ENCODE assay signal across 1 cellular context in the genomic region with DNA sequence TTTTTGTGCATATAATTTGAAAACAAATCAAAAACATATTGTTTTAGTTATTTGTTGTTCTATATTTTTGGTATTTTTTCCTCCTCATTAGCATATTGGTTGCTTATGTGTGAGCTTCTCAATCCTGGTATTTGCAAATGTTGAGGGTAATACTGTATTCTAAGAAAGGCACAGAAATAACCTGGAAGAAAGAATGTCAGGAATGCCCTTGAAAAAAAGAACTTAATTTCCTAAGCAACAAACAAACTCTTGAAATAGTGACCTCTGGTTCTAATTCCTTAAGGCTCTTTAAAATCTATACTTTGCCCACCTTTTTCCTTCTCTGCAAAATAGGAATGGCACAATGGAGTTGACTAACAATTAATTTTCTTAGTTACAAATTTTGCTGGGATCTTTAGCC.
TF ChIP-seq lines count a peak whose summit lies in the region.

No MANE protein-coding gene starts in this region.

TF ChIP-seq in GM23338, 12 proteins besides CTCF, POLR2A, EP300 and RAD21 (continued from another document):
- TF ChIP-seq EZH2phosphoT487 (IDR thresholded peaks at IDR 0.05; ENCODE audit: unreplicated experiment) (no peak), CREB1 (CRISPR knock-in tag; IDR thresholded peaks at IDR 0.05; ENCODE audit: low read depth) (no peak), ZNF114 (CRISPR knock-in tag; IDR thresholded peaks at IDR 0.05) (no peak)
- TF ChIP-seq, protein P1, sequence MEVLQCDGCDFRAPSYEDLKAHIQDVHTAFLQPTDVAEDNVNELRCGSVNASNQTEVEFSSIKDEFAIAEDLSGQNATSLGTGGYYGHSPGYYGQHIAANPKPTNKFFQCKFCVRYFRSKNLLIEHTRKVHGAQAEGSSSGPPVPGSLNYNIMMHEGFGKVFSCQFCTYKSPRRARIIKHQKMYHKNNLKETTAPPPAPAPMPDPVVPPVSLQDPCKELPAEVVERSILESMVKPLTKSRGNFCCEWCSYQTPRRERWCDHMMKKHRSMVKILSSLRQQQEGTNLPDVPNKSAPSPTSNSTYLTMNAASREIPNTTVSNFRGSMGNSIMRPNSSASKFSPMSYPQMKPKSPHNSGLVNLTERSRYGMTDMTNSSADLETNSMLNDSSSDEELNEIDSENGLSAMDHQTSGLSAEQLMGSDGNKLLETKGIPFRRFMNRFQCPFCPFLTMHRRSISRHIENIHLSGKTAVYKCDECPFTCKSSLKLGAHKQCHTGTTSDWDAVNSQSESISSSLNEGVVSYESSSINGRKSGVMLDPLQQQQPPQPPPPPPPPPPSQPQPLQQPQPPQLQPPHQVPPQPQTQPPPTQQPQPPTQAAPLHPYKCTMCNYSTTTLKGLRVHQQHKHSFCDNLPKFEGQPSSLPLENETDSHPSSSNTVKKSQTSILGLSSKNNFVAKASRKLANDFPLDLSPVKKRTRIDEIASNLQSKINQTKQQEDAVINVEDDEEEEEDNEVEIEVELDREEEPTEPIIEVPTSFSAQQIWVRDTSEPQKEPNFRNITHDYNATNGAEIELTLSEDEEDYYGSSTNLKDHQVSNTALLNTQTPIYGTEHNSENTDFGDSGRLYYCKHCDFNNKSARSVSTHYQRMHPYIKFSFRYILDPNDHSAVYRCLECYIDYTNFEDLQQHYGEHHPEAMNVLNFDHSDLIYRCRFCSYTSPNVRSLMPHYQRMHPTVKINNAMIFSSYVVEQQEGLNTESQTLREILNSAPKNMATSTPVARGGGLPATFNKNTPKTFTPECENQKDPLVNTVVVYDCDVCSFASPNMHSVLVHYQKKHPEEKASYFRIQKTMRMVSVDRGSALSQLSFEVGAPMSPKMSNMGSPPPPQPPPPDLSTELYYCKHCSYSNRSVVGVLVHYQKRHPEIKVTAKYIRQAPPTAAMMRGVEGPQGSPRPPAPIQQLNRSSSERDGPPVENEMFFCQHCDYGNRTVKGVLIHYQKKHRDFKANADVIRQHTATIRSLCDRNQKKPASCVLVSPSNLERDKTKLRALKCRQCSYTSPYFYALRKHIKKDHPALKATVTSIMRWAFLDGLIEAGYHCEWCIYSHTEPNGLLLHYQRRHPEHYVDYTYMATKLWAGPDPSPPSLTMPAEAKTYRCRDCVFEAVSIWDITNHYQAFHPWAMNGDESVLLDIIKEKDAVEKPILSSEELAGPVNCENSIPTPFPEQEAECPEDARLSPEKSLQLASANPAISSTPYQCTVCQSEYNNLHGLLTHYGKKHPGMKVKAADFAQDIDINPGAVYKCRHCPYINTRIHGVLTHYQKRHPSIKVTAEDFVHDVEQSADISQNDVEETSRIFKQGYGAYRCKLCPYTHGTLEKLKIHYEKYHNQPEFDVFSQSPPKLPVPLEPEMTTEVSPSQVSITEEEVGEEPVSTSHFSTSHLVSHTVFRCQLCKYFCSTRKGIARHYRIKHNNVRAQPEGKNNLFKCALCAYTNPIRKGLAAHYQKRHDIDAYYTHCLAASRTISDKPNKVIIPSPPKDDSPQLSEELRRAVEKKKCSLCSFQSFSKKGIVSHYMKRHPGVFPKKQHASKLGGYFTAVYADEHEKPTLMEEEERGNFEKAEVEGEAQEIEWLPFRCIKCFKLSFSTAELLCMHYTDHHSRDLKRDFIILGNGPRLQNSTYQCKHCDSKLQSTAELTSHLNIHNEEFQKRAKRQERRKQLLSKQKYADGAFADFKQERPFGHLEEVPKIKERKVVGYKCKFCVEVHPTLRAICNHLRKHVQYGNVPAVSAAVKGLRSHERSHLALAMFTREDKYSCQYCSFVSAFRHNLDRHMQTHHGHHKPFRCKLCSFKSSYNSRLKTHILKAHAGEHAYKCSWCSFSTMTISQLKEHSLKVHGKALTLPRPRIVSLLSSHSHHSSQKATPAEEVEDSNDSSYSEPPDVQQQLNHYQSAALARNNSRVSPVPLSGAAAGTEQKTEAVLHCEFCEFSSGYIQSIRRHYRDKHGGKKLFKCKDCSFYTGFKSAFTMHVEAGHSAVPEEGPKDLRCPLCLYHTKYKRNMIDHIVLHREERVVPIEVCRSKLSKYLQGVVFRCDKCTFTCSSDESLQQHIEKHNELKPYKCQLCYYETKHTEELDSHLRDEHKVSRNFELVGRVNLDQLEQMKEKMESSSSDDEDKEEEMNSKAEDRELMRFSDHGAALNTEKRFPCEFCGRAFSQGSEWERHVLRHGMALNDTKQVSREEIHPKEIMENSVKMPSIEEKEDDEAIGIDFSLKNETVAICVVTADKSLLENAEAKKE (CRISPR knock-in tag; IDR thresholded peaks at IDR 0.05), result no peak
